1 cellular context compared by ENCODE assay signal in genomic region chrX:38438321-38438720, GRCh38.
TF ChIP-seq lines count a peak whose summit lies in the region.

No MANE protein-coding gene starts in this region.

TF ChIP-seq in SK-N-SH, 30 proteins besides CTCF, POLR2A, EP300 and RAD21 (continued from another document):
- no peak for TF ChIP-seq USF2 (IDR thresholded peaks at IDR 0.05; ENCODE audit: borderline replicate concordance, low read depth, low read length)
- TF ChIP-seq NRF1 (IDR thresholded peaks at IDR 0.05; ENCODE audit: low read depth, low read length), result no peak
- TF ChIP-seq CHD2 (IDR thresholded peaks at IDR 0.05; ENCODE audit: low read length, partially characterized antibody), result no peak
- no peak for TF ChIP-seq PBX3 (IDR thresholded peaks at IDR 0.05)
